ENCODE assay signal across 7 cellular contexts in the genomic region with DNA sequence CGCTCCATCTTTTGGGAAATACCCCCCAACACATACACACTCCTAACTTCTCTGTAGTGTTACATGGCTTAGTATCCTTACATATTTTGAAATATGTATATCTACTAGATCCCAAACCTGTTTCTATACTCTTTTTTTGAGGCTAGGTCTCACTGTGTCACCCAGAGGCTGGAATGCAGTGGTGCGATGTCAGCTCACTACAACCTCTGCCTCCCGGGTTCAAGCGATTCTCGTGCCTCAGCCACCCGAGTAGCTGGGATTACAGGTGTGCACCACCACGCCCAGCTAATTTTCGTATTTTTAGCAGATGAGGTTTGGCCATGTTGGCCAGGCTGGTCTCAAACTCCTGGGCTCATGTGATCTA. TPM values are rescaled to one million over a fixed set of nuclear protein-coding genes. Genes with fewer than 3 reads are reported as not detected.
DNase-seq lines count a peak whose midpoint lies in the region; ATAC-seq and TF ChIP-seq lines count a peak whose summit lies in the region.
"Not testable (repeated sequence)": the region's sequence is repeated elsewhere in the genome, so short reads cannot be mapped to it uniquely, and the experiment has no call there.

No MANE protein-coding gene starts in this region.

- peak; percentile 54; the same call in 1 of the 2 replicates for TF ChIP-seq CTCF in HFFc6 (IDR thresholded peaks at IDR 0.05)
- TF ChIP-seq CTCF in WTC11 (IDR thresholded peaks at IDR 0.05); psoas muscle (IDR thresholded peaks at IDR 0.05): not testable (repeated sequence)
- TF ChIP-seq CTCF in endodermal cell (conservative IDR thresholded peaks at IDR 0.05): peak; percentile 61

- H3K36me3 ChIP-seq in BLaER1 treated with 17β-estradiol and CSF1 and Interleukin-3, amounts not matched to agents 10 nM and 100 nM: peaks cover 1 to 94% (median 73%) of the 10 kb centered on the region in 11 experiments; a peak in 21 of 22 replicates
- H3K36me3 ChIP-seq in endodermal cell (ENCODE audit: control insufficient read depth, insufficient read depth, low read length): peaks cover 49% of the 10 kb centered on the region
- not testable (repeated sequence) for H3K36me3 ChIP-seq in psoas muscle (ENCODE audit: insufficient read depth in 1 of 2, low read depth in 1 of 2)

- H3K27me3 ChIP-seq in BLaER1 treated with 17β-estradiol and CSF1 and Interleukin-3, amounts not matched to agents 10 nM and 100 nM; endodermal cell (ENCODE audit: control insufficient read depth, insufficient read depth, low read length, poor library complexity, severe bottlenecking); psoas muscle (ENCODE audit: insufficient read depth in 3 of 3, low read length in 2 of 3): not testable (repeated sequence)

- H3K9ac ChIP-seq in BLaER1 treated with 17β-estradiol and CSF1 and Interleukin-3, amounts not matched to agents 10 nM and 100 nM; endodermal cell (ENCODE audit: extremely low read depth, low read length, poor library complexity, severe bottlenecking): not testable (repeated sequence)

- H3K36me3 Mint-ChIP-seq in HFFc6 (ENCODE audit: low read depth) (peaks cover 45% of the 10 kb centered on the region), endodermal cell (ENCODE audit: low read depth) (peaks cover 17% of the 10 kb centered on the region)
- not testable (repeated sequence) for H3K36me3 Mint-ChIP-seq in WTC11
- H3K36me3 Mint-ChIP-seq in activated naive CD8-positive, alpha-beta T cell treated with anti-CD3 and anti-CD28 coated beads, Interleukin-2, amount 50 U/mL, for 24 hours (ENCODE audit: low read depth): peaks cover 39% of the 10 kb centered on the region

- not testable (repeated sequence) for H3K9me3 ChIP-seq in BLaER1 treated with 17β-estradiol and CSF1 and Interleukin-3, amounts not matched to agents 10 nM and 100 nM (replicated peaks in 1 of 11); endodermal cell (ENCODE audit: control insufficient read depth, low read length); psoas muscle

- ATAC-seq in WTC11; activated naive CD8-positive, alpha-beta T cell treated with anti-CD3 and anti-CD28 coated beads, Interleukin-2, amount 50 U/mL, for 24 hours; psoas muscle: not testable (repeated sequence)
- peak; percentile 5 for ATAC-seq in left colon

- H3K4me3 ChIP-seq in BLaER1 treated with 17β-estradiol and CSF1 and Interleukin-3, amounts not matched to agents 10 nM and 100 nM; endodermal cell (ENCODE audit: low read length); psoas muscle: not testable (repeated sequence)

- CTCF ChIA-PET in WTC11 (lab: Charles Lee): interaction anchor here (0.6 to 1.7 kb wide), 4 partner anchors 10 to 159 kb away, joined by 3 to 5 read pairs (median 3); no protein-coding TSS in a partner anchor

- not testable (repeated sequence) for DNase-seq in HFFc6; WTC11 (ENCODE audit: low spot score); activated naive CD8-positive, alpha-beta T cell treated with anti-CD3 and anti-CD28 coated beads, Interleukin-2, amount 50 U/mL, for 24 hours; endodermal cell; left colon; psoas muscle

- not testable (repeated sequence) for H3K4me3 Mint-ChIP-seq in HFFc6; WTC11; activated naive CD8-positive, alpha-beta T cell treated with anti-CD3 and anti-CD28 coated beads, Interleukin-2, amount 50 U/mL, for 24 hours; endodermal cell

- peak overlapping the region; percentile 22 to 88 (median 63); a peak in 19 of 22 replicates for H3K4me2 ChIP-seq in BLaER1 treated with 17β-estradiol and CSF1 and Interleukin-3, amounts not matched to agents 10 nM and 100 nM

- H3K27ac ChIP-seq in BLaER1 treated with 17β-estradiol and CSF1 and Interleukin-3, amounts not matched to agents 10 nM and 100 nM: peak overlapping the region in 1 of 11 experiments; percentile 20; a peak in 2 of 22 replicates
- H3K27ac ChIP-seq in endodermal cell (ENCODE audit: low read depth, low read length): not testable (repeated sequence)
- peak overlapping the region; percentile 83 for H3K27ac ChIP-seq in psoas muscle

- H3K9me3 Mint-ChIP-seq in HFFc6; WTC11; activated naive CD8-positive, alpha-beta T cell treated with anti-CD3 and anti-CD28 coated beads, Interleukin-2, amount 50 U/mL, for 24 hours; endodermal cell: not testable (repeated sequence)

- H4K20me1 ChIP-seq in BLaER1 treated with 17β-estradiol and CSF1 and Interleukin-3, amounts not matched to agents 10 nM and 100 nM: peaks cover 93 to 100% (median 100%) of the 10 kb centered on the region in 11 experiments; a peak in 21 of 22 replicates

- POLR2A ChIA-PET in WTC11 (lab: Charles Lee): not testable (repeated sequence)

- H3K27me3 Mint-ChIP-seq in HFFc6 (ENCODE audit: insufficient read depth); WTC11 (ENCODE audit: low read depth); activated naive CD8-positive, alpha-beta T cell treated with anti-CD3 and anti-CD28 coated beads, Interleukin-2, amount 50 U/mL, for 24 hours; endodermal cell (ENCODE audit: insufficient read depth): not testable (repeated sequence)

- peaks cover 93% of the 10 kb centered on the region for H3K4me1 Mint-ChIP-seq in HFFc6 (ENCODE audit: low read depth)
- peaks cover 76% of the 10 kb centered on the region for H3K4me1 Mint-ChIP-seq in WTC11
- H3K4me1 Mint-ChIP-seq in activated naive CD8-positive, alpha-beta T cell treated with anti-CD3 and anti-CD28 coated beads, Interleukin-2, amount 50 U/mL, for 24 hours: peaks cover 88% of the 10 kb centered on the region
- H3K4me1 Mint-ChIP-seq in endodermal cell: peaks cover 40% of the 10 kb centered on the region

- WGBS in endodermal cell (ENCODE audit: insufficient coverage in 1 of 2, insufficient read length in 1 of 2), 2 experiments: 93% methylated on average over 7 to 8 of the region's 8 CpGs
- WGBS in psoas muscle, 3 donors: 96 to 97% (median 96%) methylated on average over 8 of the region's 8 CpGs

- peak overlapping the region; percentile 73 for H3K27ac Mint-ChIP-seq in HFFc6
- peak overlapping the region; percentile 36; the same call in 1 of the 2 replicates for H3K27ac Mint-ChIP-seq in WTC11
- H3K27ac Mint-ChIP-seq in activated naive CD8-positive, alpha-beta T cell treated with anti-CD3 and anti-CD28 coated beads, Interleukin-2, amount 50 U/mL, for 24 hours: peak overlapping the region; percentile 0
- H3K27ac Mint-ChIP-seq in endodermal cell: not testable (repeated sequence)

- intact Hi-C loops in left colon (cut with DNase I, micrococcal nuclease): loop anchor here in 1 of 2 donors (10.0 kb wide), 1 partner anchor 117 kb away; no protein-coding TSS in a partner anchor
- intact Hi-C loops in psoas muscle (cut with DNase I): not testable (repeated sequence)

- peaks cover 89 to 97% (median 94%) of the 10 kb centered on the region in 10 experiments for H3K4me1 ChIP-seq in BLaER1 treated with 17β-estradiol and CSF1 and Interleukin-3, amounts not matched to agents 10 nM and 100 nM
- not testable (repeated sequence) for H3K4me1 ChIP-seq in endodermal cell (ENCODE audit: control insufficient read depth, insufficient read depth, low read length)
- H3K4me1 ChIP-seq in psoas muscle: peaks cover 64% of the 10 kb centered on the region

TF ChIP-seq in WTC11, 78 proteins besides CTCF, POLR2A, EP300 and RAD21:
- TF ChIP-seq TEAD4 (CRISPR knock-in tag; IDR thresholded peaks at IDR 0.05): 0 out of 2 replicates have a peak, but pooled peaks have one; percentile 29
TF ChIP-seq in WTC11: peak in this region for 1; not testable (repeated sequence) for 77.

RNA-seq across cellular contexts. Expression of a gene that starts 19.3 kb away (rescaled TPM):
- total RNA-seq in HFFc6 (2021; fragmentation: NEBNext Ultra II Directional; extraction: Animal tissue kit (Norgen Biotek cat#: 25700)): 100 to 1,000 TPM; 461 to 607 (median 548) TPM
- total RNA-seq in WTC11 (2021): 394 to 395 TPM (median 395 TPM) in 3 replicates
- 100 to 1,000 TPM; 357 to 374 TPM for total RNA-seq in endodermal cell
- 600 TPM for polyA plus RNA-seq in endodermal cell (2013, experiment 1 of 2)
- polyA plus RNA-seq in endodermal cell (2013, experiment 2 of 2): 600 TPM
- 100 to 1,000 TPM; 163 to 227 TPM for total RNA-seq in left colon
- total RNA-seq in psoas muscle: 10 to 100 TPM; 53.5 to 65.9 (median 59.1) TPM
- 10 to 100 TPM; 41.5 to 74.7 (median 57.3) TPM for polyA plus RNA-seq in psoas muscle

RNA-seq across cellular contexts. Expression of a gene that starts 55.9 kb away (rescaled TPM):
- total RNA-seq in HFFc6 (2021; fragmentation: NEBNext Ultra II Directional; extraction: Animal tissue kit (Norgen Biotek cat#: 25700)): 10 to 100 TPM; 16.0 to 20.0 (median 19.4) TPM
- total RNA-seq in WTC11 (2021) (23.5 to 25.9 TPM (median 25.5 TPM) in 3 replicates), endodermal cell (10 to 100 TPM; 49.1 to 50.4 TPM), left colon (10 to 100 TPM; 21.3 to 22.0 TPM), psoas muscle (10 to 100 TPM; 12.9 to 36.3 (median 16.1) TPM)
- 44.3 TPM for polyA plus RNA-seq in endodermal cell (2013, experiment 1 of 2)
- 38.5 TPM for polyA plus RNA-seq in endodermal cell (2013, experiment 2 of 2)
- 10 to 100 TPM in 2 of 3 donors, 1 to 10 TPM in 1; 7.4 to 18.2 (median 15.4) TPM for polyA plus RNA-seq in psoas muscle
